16 cellular contexts compared by ENCODE assay signal in genomic region chr10:47354162-47354561, GRCh38. TPM values are rescaled to one million over a fixed set of nuclear protein-coding genes. Genes with fewer than 3 reads are reported as not detected.
DNase-seq lines count a peak whose midpoint lies in the region; ATAC-seq, FAIRE-seq and TF ChIP-seq lines count a peak whose summit lies in the region.
"Had no signal": no experiment of that assay in that cellular context is flagged by ENCODE, and none has a peak within 500 bp of the region (broad histone marks: within the 10 kb centered on the region; RNA-seq: fewer than 3 reads in every experiment).

No MANE protein-coding gene starts in this region.

- H3K4me3 ChIP-seq in GM23338 = no peak overlapping the region
- H3K4me3 ChIP-seq: heart left ventricle had no signal

- H3K9me2 ChIP-seq in GM23338 (ENCODE audit: insufficient read depth) = no peaks in the 10 kb centered on the region

- DNase-seq in ACHN = peak; percentile 36
- no peak for DNase-seq in GM23338 (ENCODE audit: low spot score)
- peak; percentile 17 for DNase-seq in glomerular visceral epithelial cell (ENCODE audit: extremely low spot score)
- DNase-seq in D721Med (ENCODE audit: insufficient read length, low spot score) = no peak
- no peak for DNase-seq in islet precursor cell
- no peak for DNase-seq in stimulated activated CD4-positive, alpha-beta T cell treated with anti-CD3 and anti-CD28 coated beads, Interleukin-1b, Interleukin-23, amount 100 ng/mL, for 48 hours
- DNase-seq in SIG-M5 (lab: John Stamatoyannopoulos, UW) = no peak
- DNase-seq: activated CD8-positive, alpha-beta memory T cell treated with anti-CD3 and anti-CD28 coated beads, Interleukin-2, amount 50 U/mL, for 4 hours; CD4-positive, alpha-beta memory T cell; heart left ventricle; KG1; NCI-H2029 treated with DMSO at 0.1 percent for 48 hours; stimulated activated CD4-positive, alpha-beta T cell treated with anti-CD3 and anti-CD28 coated beads, Interleukin-4, amount 100 ng/mL, for 1 hour; stimulated activated naive CD4-positive, alpha-beta T cell had no signal

- no peaks in the 10 kb centered on the region for H3K27me3 ChIP-seq in GM23338 (ENCODE audit: insufficient read depth)

- no peaks in the 10 kb centered on the region for H3K9me3 Mint-ChIP-seq in GM23338
- H3K9me3 Mint-ChIP-seq: CD4-positive, alpha-beta memory T cell; memory B cell had no signal

- no peak overlapping the region for H3K27ac ChIP-seq in GM23338 (ENCODE audit: low read depth)
- H3K27ac ChIP-seq in VCaP = no peak overlapping the region
- H3K27ac ChIP-seq: heart left ventricle had no signal

- in situ Hi-C loops in ACHN (cut with HindIII; ENCODE audit: low pct_ligation_motif_present, low pct_unique_long_range_greater_than_20kb, low sequenced_read_pairs) = no loop called here

- no peaks in the 10 kb centered on the region for H4K20me1 ChIP-seq in GM23338 (replicated peaks; ENCODE audit: insufficient read depth)

- H3K79me2 ChIP-seq in GM23338 (replicated peaks; ENCODE audit: insufficient read depth) = no peaks in the 10 kb centered on the region

- no peaks in the 10 kb centered on the region for H3K4me1 Mint-ChIP-seq in GM23338
- H3K4me1 Mint-ChIP-seq: CD4-positive, alpha-beta memory T cell; memory B cell had no signal

- H3K4me3 Mint-ChIP-seq in GM23338 = no peak overlapping the region
- H3K4me3 Mint-ChIP-seq: CD4-positive, alpha-beta memory T cell; memory B cell had no signal

- no peaks in the 10 kb centered on the region for H3K4me1 ChIP-seq in GM23338 (ENCODE audit: insufficient read depth)
- H3K4me1 ChIP-seq: heart left ventricle had no signal

- FAIRE-seq in D721Med (lab: Jason Lieb, UNC) = no peak

- no peak overlapping the region for H3K27ac Mint-ChIP-seq in GM23338
- H3K27ac Mint-ChIP-seq: CD4-positive, alpha-beta memory T cell; memory B cell had no signal

- no peak overlapping the region for H3K4me2 ChIP-seq in GM23338

- TF ChIP-seq CTCF in GM23338 (conservative IDR thresholded peaks at IDR 0.05; ENCODE audit: low read depth in 2 of 2) (peak in 1 of 2 experiments; percentile 45; a peak in 2 of 4 replicates), VCaP (conservative IDR thresholded peaks at IDR 0.05) (peak; percentile 33), D721Med (IDR thresholded peaks at IDR 0.05; ENCODE audit: insufficient read depth, missing control alignments) (no peak)

- H3K36me3 ChIP-seq in GM23338 (ENCODE audit: insufficient read depth) = no peaks in the 10 kb centered on the region
- H3K36me3 ChIP-seq: heart left ventricle had no signal

- H3K36me3 Mint-ChIP-seq in GM23338 (ENCODE audit: low read depth) = no peaks in the 10 kb centered on the region
- H3K36me3 Mint-ChIP-seq: CD4-positive, alpha-beta memory T cell; memory B cell had no signal

- no peaks in the 10 kb centered on the region for H3F3A ChIP-seq in GM23338 (replicated peaks; ENCODE audit: low read depth)

- peaks cover 8% of the 10 kb centered on the region for H3K27me3 Mint-ChIP-seq in GM23338 (ENCODE audit: insufficient read depth, low read depth, poor library complexity)
- H3K27me3 Mint-ChIP-seq: CD4-positive, alpha-beta memory T cell had no signal

- ATAC-seq in GM23338 = peak; percentile 39; the same call in 2 of the 3 replicates
- ATAC-seq: heart left ventricle had no signal

- H2AFZ ChIP-seq in GM23338 = no peak overlapping the region

TF ChIP-seq in GM23338, 12 proteins besides CTCF, POLR2A, EP300 and RAD21 (continues in another document):
- TF ChIP-seq JUNB (IDR thresholded peaks at IDR 0.05; ENCODE audit: unreplicated experiment) (no peak), ETS1 (IDR thresholded peaks at IDR 0.05) (no peak), ZNF114 (CRISPR knock-in tag; IDR thresholded peaks at IDR 0.05) (no peak), EZH2phosphoT487 (IDR thresholded peaks at IDR 0.05; ENCODE audit: unreplicated experiment) (no peak), STAT1 (IDR thresholded peaks at IDR 0.05; ENCODE audit: unreplicated experiment) (no peak), ZNF331 (CRISPR knock-in tag; IDR thresholded peaks at IDR 0.05; ENCODE audit: low read depth) (no peak), EZH2 (IDR thresholded peaks at IDR 0.05; ENCODE audit: low read depth, unreplicated experiment) (no peak)
- TF ChIP-seq, protein P1, sequence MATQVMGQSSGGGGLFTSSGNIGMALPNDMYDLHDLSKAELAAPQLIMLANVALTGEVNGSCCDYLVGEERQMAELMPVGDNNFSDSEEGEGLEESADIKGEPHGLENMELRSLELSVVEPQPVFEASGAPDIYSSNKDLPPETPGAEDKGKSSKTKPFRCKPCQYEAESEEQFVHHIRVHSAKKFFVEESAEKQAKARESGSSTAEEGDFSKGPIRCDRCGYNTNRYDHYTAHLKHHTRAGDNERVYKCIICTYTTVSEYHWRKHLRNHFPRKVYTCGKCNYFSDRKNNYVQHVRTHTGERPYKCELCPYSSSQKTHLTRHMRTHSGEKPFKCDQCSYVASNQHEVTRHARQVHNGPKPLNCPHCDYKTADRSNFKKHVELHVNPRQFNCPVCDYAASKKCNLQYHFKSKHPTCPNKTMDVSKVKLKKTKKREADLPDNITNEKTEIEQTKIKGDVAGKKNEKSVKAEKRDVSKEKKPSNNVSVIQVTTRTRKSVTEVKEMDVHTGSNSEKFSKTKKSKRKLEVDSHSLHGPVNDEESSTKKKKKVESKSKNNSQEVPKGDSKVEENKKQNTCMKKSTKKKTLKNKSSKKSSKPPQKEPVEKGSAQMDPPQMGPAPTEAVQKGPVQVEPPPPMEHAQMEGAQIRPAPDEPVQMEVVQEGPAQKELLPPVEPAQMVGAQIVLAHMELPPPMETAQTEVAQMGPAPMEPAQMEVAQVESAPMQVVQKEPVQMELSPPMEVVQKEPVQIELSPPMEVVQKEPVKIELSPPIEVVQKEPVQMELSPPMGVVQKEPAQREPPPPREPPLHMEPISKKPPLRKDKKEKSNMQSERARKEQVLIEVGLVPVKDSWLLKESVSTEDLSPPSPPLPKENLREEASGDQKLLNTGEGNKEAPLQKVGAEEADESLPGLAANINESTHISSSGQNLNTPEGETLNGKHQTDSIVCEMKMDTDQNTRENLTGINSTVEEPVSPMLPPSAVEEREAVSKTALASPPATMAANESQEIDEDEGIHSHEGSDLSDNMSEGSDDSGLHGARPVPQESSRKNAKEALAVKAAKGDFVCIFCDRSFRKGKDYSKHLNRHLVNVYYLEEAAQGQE (IDR thresholded peaks at IDR 0.05; ENCODE audit: unreplicated experiment) = no peak

RNA-seq across cellular contexts. Expression of gene RBP3, which starts 6.0 kb away (rescaled TPM):
- total RNA-seq in GM23338 (2014; rRNA removed; shearing (Covaris generic)) = not detected in 2 replicates
- not detected in 2 replicates for polyA plus RNA-seq in GM23338 (2016; fragmentation: Nextera tagmentation; extraction: Ambion mirVana)
- total RNA-seq: CD4-positive, alpha-beta memory T cell; heart left ventricle had no signal
- polyA plus RNA-seq: CD4-positive, alpha-beta memory T cell; heart left ventricle had no signal

RNA-seq across cellular contexts. Expression of gene ZNF488, which starts 29.9 kb away (rescaled TPM):
- total RNA-seq in GM23338 (2014; rRNA removed; shearing (Covaris generic)) = 5.2 and 7.8 TPM in 2 replicates
- 1.7 and 2.5 TPM in 2 replicates for polyA plus RNA-seq in GM23338 (2016; fragmentation: Nextera tagmentation; extraction: Ambion mirVana)
- total RNA-seq: CD4-positive, alpha-beta memory T cell had no signal

RNA-seq across cellular contexts. Expression of gene GDF2, which starts 31.9 kb away (rescaled TPM):
- not detected in 2 replicates for total RNA-seq in GM23338 (2014; rRNA removed; shearing (Covaris generic))
- not detected in 2 replicates for polyA plus RNA-seq in GM23338 (2016; fragmentation: Nextera tagmentation; extraction: Ambion mirVana)
- total RNA-seq: CD4-positive, alpha-beta memory T cell; heart left ventricle had no signal
- polyA plus RNA-seq: CD4-positive, alpha-beta memory T cell; heart left ventricle had no signal

RNA-seq across cellular contexts. Expression of gene GDF10, which starts 54.2 kb away (rescaled TPM):
- total RNA-seq in GM23338 (2014; rRNA removed; shearing (Covaris generic)) = 0.21 and 0.43 TPM in 2 replicates
- not detected in 2 replicates for polyA plus RNA-seq in GM23338 (2016; fragmentation: Nextera tagmentation; extraction: Ambion mirVana)

Comparison
In these comparisons a context has a peak if more than half of its experiments do, and no peak if none do; other contexts are left out.
1. DNase-seq: peak in ACHN (single experiment) and glomerular visceral epithelial cell (single experiment); none in GM23338 (single experiment), D721Med (single experiment), islet precursor cell (single experiment), stimulated activated CD4-positive, alpha-beta T cell treated with anti-CD3 and anti-CD28 coated beads, Interleukin-1b, Interleukin-23, amount 100 ng/mL, for 48 hours (single experiment) and SIG-M5 (single experiment).